8 cellular contexts compared by ENCODE assay signal in the genomic region with DNA sequence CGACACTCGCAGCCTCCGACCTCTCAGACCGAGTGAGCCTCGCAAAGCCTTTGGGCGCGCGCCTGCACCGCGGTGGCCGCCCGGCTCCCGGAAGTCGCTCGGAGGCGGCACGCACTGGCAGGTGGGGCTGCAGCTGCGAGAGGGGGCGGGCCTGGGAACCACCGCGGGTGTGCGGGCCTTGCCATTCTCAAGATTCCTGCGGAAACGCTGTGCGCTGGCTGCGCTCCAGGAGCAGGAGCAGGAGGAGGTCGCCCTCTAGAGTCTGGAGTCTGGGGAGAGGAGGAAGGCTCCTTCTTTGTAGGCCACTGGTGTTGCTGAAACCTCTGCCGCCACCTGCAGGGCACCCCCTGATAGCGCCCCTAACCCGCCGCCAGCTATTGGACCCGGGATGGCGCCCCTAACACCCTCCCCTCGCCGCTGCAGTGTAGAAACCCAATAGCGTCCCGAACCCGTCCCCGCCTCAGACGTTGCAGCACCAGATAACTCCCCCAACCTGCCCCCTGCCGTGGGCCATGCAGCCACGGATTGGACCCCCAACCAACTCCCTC.
DNase-seq lines count a peak whose midpoint lies in the region; ATAC-seq and TF ChIP-seq lines count a peak whose summit lies in the region.
"Not testable (repeated sequence)": the region's sequence is repeated elsewhere in the genome, so short reads cannot be mapped to it uniquely, and the experiment has no call there.

No MANE protein-coding gene starts in this region.

- H3F3A ChIP-seq in MM.1S (ENCODE audit: insufficient read depth, low read length): not testable (repeated sequence)

- WGBS in heart right ventricle, 2 donors: 12 to 66% methylated on average over 36 to 38 of the region's 42 CpGs

- H3K4me3 ChIP-seq in MM.1S (ENCODE audit: low read length): not testable (repeated sequence)
- H3K4me3 ChIP-seq in heart right ventricle: peak overlapping the region in 6 of 10 donors; percentile 4 to 48 (median 35)
- H3K4me3 ChIP-seq in skeletal muscle cell (ENCODE audit: low read depth, low read length): peak overlapping the region; percentile 24

- H3K9me3 ChIP-seq in MM.1S (replicated peaks; ENCODE audit: insufficient read depth, low read length); heart right ventricle: not testable (repeated sequence)

- not testable (repeated sequence) for H3K27me3 ChIP-seq in MM.1S (replicated peaks; ENCODE audit: insufficient read depth, low read length); heart right ventricle

- intact Hi-C loops in heart right ventricle (cut with DNase I): not testable (repeated sequence)

- H2AFZ ChIP-seq in MM.1S (ENCODE audit: low read length): not testable (repeated sequence)

- DNase-seq in MM.1S (peak; percentile 38), T follicular helper cell (ENCODE audit: low read depth) (peak; percentile 56), heart right ventricle (peak; percentile 19 to 30), ureter (ENCODE audit: low spot score) (peak; percentile 80)
- peak; percentile 35 for DNase-seq in activated naive CD4-positive, alpha-beta T cell treated with anti-CD3 and anti-CD28 coated beads, Interleukin-2, amount 50 U/mL, for 16 hours
- DNase-seq in skeletal muscle cell (ENCODE audit: low read depth): not testable (repeated sequence)

- H3K4me1 ChIP-seq in MM.1S (ENCODE audit: low read length); heart right ventricle: not testable (repeated sequence)

- ATAC-seq in GM18502 (IDR thresholded peaks at IDR 0.05; ENCODE audit: poor library complexity, unreplicated experiment) (peak; percentile 97), HG02678 (IDR thresholded peaks at IDR 0.05; ENCODE audit: unreplicated experiment) (peak; percentile 92), heart right ventricle (peak; percentile 29 to 91 (median 60))

- not testable (repeated sequence) for H3K79me2 ChIP-seq in MM.1S (ENCODE audit: low read length)

- TF ChIP-seq CTCF in MM.1S (IDR thresholded peaks at IDR 0.05; ENCODE audit: low read length): peak; percentile 18
- TF ChIP-seq CTCF in heart right ventricle (IDR thresholded peaks at IDR 0.05): peak in 3 of 9 donors; percentile 13 to 41 (median 34)

- not testable (repeated sequence) for H3K36me3 ChIP-seq in MM.1S (replicated peaks; ENCODE audit: insufficient read depth, low read length); heart right ventricle

- not testable (repeated sequence) for H4K20me1 ChIP-seq in MM.1S (ENCODE audit: insufficient read depth, low read length)

- not testable (repeated sequence) for H3K27ac ChIP-seq in MM.1S (ENCODE audit: low read length); heart right ventricle

- H3K9me2 ChIP-seq in MM.1S (replicated peaks; ENCODE audit: insufficient read depth, low read length): not testable (repeated sequence)

- not testable (repeated sequence) for H3K9ac ChIP-seq in MM.1S (ENCODE audit: low read length)

- not testable (repeated sequence) for H3K4me2 ChIP-seq in MM.1S (ENCODE audit: low read depth, low read length)
